11 cellular contexts compared by ENCODE assay signal in the genomic region with DNA sequence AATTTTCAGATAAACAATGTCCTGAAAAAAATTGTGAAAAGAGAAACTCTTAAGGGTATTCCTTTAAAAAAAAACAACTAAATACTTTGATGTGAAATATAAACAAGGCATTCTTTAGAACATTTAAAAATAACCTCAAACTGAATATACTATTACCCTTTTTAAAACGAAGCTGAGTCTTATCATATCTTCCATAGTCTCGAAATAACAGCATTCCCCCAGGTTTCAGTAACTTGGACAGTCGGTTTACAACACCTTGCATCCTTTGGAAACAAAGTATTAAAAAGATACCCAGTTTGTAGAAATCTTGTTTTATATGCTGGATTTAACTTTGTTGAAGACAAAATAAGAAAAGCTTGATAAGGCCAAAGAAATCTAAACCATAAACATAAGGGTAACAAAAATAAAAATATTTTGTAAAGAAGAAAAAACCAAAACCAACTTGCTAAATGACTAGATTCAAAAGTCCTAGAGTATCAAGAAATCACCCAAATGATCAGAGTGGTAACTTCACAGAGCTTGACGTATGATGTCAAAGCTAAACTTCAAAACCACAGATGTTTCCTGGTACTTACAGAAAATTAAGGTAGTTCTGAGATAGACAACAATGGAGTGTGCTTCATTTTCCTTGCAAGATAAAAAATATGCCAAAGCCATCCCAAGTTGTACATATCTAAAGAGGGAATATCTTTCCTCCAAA.
DNase-seq lines count a peak whose midpoint lies in the region; ATAC-seq and TF ChIP-seq lines count a peak whose summit lies in the region.
"Had no signal": no experiment of that assay in that cellular context is flagged by ENCODE, and none has a peak within 500 bp of the region (broad histone marks: within the 10 kb centered on the region; RNA-seq: fewer than 3 reads in every experiment).

No MANE protein-coding gene starts in this region.

- no peaks in the 10 kb centered on the region for H3K4me1 ChIP-seq in PC-3 (ENCODE audit: insufficient read depth, low read length)

- no TSS peak for BruUV-seq in PC-3 (replicated peaks; lab: Mats Ljungman, UMichigan)

- no peak overlapping the region for H2AFZ ChIP-seq in PC-3 (ENCODE audit: low read length)
- H2AFZ ChIP-seq: GM23248 had no signal

- no peak for DNase-seq in activated CD8-positive, alpha-beta memory T cell treated with anti-CD3 and anti-CD28 coated beads, Interleukin-2, amount 10 ng/mL, durations not matched to agents 7 days and 5 days
- no peak for DNase-seq in activated CD8-positive, alpha-beta memory T cell treated with anti-CD3 and anti-CD28 coated beads, Interleukin-2, amount 50 U/mL, for 4 hours
- DNase-seq in activated CD8-positive, alpha-beta T cell treated with anti-CD3 and anti-CD28 coated beads for 36 hours: no peak
- DNase-seq in iPS-NIHi7 (ENCODE audit: extremely low spot score) (no peak), PC-3 (no peak)
- DNase-seq: ACHN; effector CD4-positive, alpha-beta T cell; GM23248 had no signal

- no peak for TF ChIP-seq CTCF in activated CD8-positive, alpha-beta T cell treated with anti-CD3 and anti-CD28 coated beads for 36 hours (IDR thresholded peaks at IDR 0.05)
- TF ChIP-seq CTCF in PC-3 (conservative IDR thresholded peaks at IDR 0.05; ENCODE audit: low read depth, low read length): no peak

- H3F3A ChIP-seq in PC-3 (ENCODE audit: low read length, unreplicated experiment): no peaks in the 10 kb centered on the region

- no peak overlapping the region for H3K9ac ChIP-seq in PC-3 (ENCODE audit: low read length)
- H3K9ac ChIP-seq: GM23248 had no signal

- no peak overlapping the region for H3K4me3 ChIP-seq in PC-3 (ENCODE audit: low read length)
- H3K4me3 ChIP-seq: GM23248 had no signal

- H4K20me1 ChIP-seq in PC-3 (ENCODE audit: low read length): no peaks in the 10 kb centered on the region

- no peak overlapping the region for H3K4me2 ChIP-seq in PC-3 (ENCODE audit: low read length)

- peaks cover 42% of the 10 kb centered on the region for H3K4me1 Mint-ChIP-seq in activated CD8-positive, alpha-beta memory T cell treated with anti-CD3 and anti-CD28 coated beads, Interleukin-2, amount 10 ng/mL, durations not matched to agents 7 days and 5 days
- H3K4me1 Mint-ChIP-seq in activated CD8-positive, alpha-beta T cell treated with anti-CD3 and anti-CD28 coated beads for 36 hours (ENCODE audit: low read depth): peaks cover 31% of the 10 kb centered on the region
- H3K4me1 Mint-ChIP-seq in stimulated activated memory B cell treated with anti-CD40 and anti-IgM and Interleukin-4, amounts not matched to agents 10 μg/mL and 1 μg/mL and 100 μg/mL, for 72 hours: peaks cover 77% of the 10 kb centered on the region

- CTCF ChIA-PET in activated CD8-positive, alpha-beta memory T cell treated with anti-CD3 and anti-CD28 coated beads, Interleukin-2, amount 10 ng/mL, durations not matched to agents 7 days and 5 days (lab: Charles Lee): interaction anchor here (1.2 to 1.9 kb wide), 3 partner anchors 9 to 90 kb away, joined by 4 to 6 read pairs (median 4); no protein-coding TSS in a partner anchor
- CTCF ChIA-PET in activated CD8-positive, alpha-beta T cell treated with anti-CD3 and anti-CD28 coated beads for 36 hours (lab: Charles Lee): interaction anchor here (1.3 to 2.8 kb wide), 3 partner anchors 10 to 90 kb away, joined by 4 to 9 read pairs (median 4); no protein-coding TSS in a partner anchor
- CTCF ChIA-PET in PC-3 (lab: Charles Lee): interaction anchor here (0.6 kb wide), 1 partner anchor 18 kb away, joined by 3 read pairs; no protein-coding TSS in a partner anchor

- no peaks in the 10 kb centered on the region for H3K79me2 ChIP-seq in PC-3 (ENCODE audit: low read length)

- no peaks in the 10 kb centered on the region for H3K27me3 Mint-ChIP-seq in activated CD8-positive, alpha-beta memory T cell treated with anti-CD3 and anti-CD28 coated beads, Interleukin-2, amount 10 ng/mL, durations not matched to agents 7 days and 5 days
- H3K27me3 Mint-ChIP-seq in activated CD8-positive, alpha-beta T cell treated with anti-CD3 and anti-CD28 coated beads for 36 hours: no peaks in the 10 kb centered on the region
- H3K27me3 Mint-ChIP-seq in stimulated activated memory B cell treated with anti-CD40 and anti-IgM and Interleukin-4, amounts not matched to agents 10 μg/mL and 1 μg/mL and 100 μg/mL, for 72 hours: no peaks in the 10 kb centered on the region

- POLR2A ChIA-PET in activated CD8-positive, alpha-beta T cell treated with anti-CD3 and anti-CD28 coated beads for 36 hours (lab: Charles Lee): interaction anchor here (0.5 to 1.6 kb wide), 5 partner anchors 8 to 439 kb away, joined by 3 to 4 read pairs (median 3); no protein-coding TSS in a partner anchor
- POLR2A ChIA-PET in PC-3 (lab: Charles Lee; ENCODE audit: unreplicated experiment): no interaction called here

- H3K27me3 ChIP-seq in PC-3 (ENCODE audit: low read length): no peaks in the 10 kb centered on the region

- H3K9me2 ChIP-seq in PC-3 (replicated peaks; ENCODE audit: low read length): no peaks in the 10 kb centered on the region

- 0 out of 2 replicates have a peak, but pooled peaks cover 2% of the 10 kb centered on the region for H3K36me3 ChIP-seq in PC-3 (ENCODE audit: low read depth, low read length)

- peak overlapping the region; percentile 20 for H3K4me3 Mint-ChIP-seq in activated CD8-positive, alpha-beta memory T cell treated with anti-CD3 and anti-CD28 coated beads, Interleukin-2, amount 10 ng/mL, durations not matched to agents 7 days and 5 days
- no peak overlapping the region for H3K4me3 Mint-ChIP-seq in activated CD8-positive, alpha-beta T cell treated with anti-CD3 and anti-CD28 coated beads for 36 hours
- H3K4me3 Mint-ChIP-seq in stimulated activated memory B cell treated with anti-CD40 and anti-IgM and Interleukin-4, amounts not matched to agents 10 μg/mL and 1 μg/mL and 100 μg/mL, for 72 hours: peak overlapping the region; percentile 79

- H3K27ac Mint-ChIP-seq in activated CD8-positive, alpha-beta memory T cell treated with anti-CD3 and anti-CD28 coated beads, Interleukin-2, amount 10 ng/mL, durations not matched to agents 7 days and 5 days: peak overlapping the region; percentile 77
- H3K27ac Mint-ChIP-seq in activated CD8-positive, alpha-beta T cell treated with anti-CD3 and anti-CD28 coated beads for 36 hours: peak overlapping the region; percentile 80
- H3K27ac Mint-ChIP-seq in stimulated activated memory B cell treated with anti-CD40 and anti-IgM and Interleukin-4, amounts not matched to agents 10 μg/mL and 1 μg/mL and 100 μg/mL, for 72 hours: peak overlapping the region; percentile 93

- ATAC-seq in activated CD8-positive, alpha-beta memory T cell treated with anti-CD3 and anti-CD28 coated beads, Interleukin-2, amount 10 ng/mL, durations not matched to agents 7 days and 5 days: peak; percentile 89
- ATAC-seq in HG03095 (IDR thresholded peaks at IDR 0.05; ENCODE audit: unreplicated experiment): peak; percentile 44
- peak; percentile 83 for ATAC-seq in activated CD8-positive, alpha-beta T cell treated with anti-CD3 and anti-CD28 coated beads for 36 hours
- ATAC-seq in stimulated activated memory B cell treated with anti-CD40 and anti-IgM and Interleukin-4, amounts not matched to agents 10 μg/mL and 1 μg/mL and 100 μg/mL, for 72 hours: peak; percentile 74
- no peak for ATAC-seq in HG02623 (IDR thresholded peaks at IDR 0.05; ENCODE audit: unreplicated experiment)
- ATAC-seq in PC-3: no peak

- no peaks in the 10 kb centered on the region for H3K9me3 Mint-ChIP-seq in activated CD8-positive, alpha-beta memory T cell treated with anti-CD3 and anti-CD28 coated beads, Interleukin-2, amount 10 ng/mL, durations not matched to agents 7 days and 5 days (ENCODE audit: low read depth)
- no peaks in the 10 kb centered on the region for H3K9me3 Mint-ChIP-seq in activated CD8-positive, alpha-beta T cell treated with anti-CD3 and anti-CD28 coated beads for 36 hours
- no peaks in the 10 kb centered on the region for H3K9me3 Mint-ChIP-seq in stimulated activated memory B cell treated with anti-CD40 and anti-IgM and Interleukin-4, amounts not matched to agents 10 μg/mL and 1 μg/mL and 100 μg/mL, for 72 hours

- no peak overlapping the region for H3K27ac ChIP-seq in PC-3 (ENCODE audit: low read length)
- H3K27ac ChIP-seq: GM23248 had no signal

- intact Hi-C loops in activated CD8-positive, alpha-beta T cell treated with anti-CD3 and anti-CD28 coated beads for 36 hours (cut with micrococcal nuclease): loop anchor here (10.0 kb wide), 1 partner anchor 89 kb away; no protein-coding TSS in a partner anchor
- intact Hi-C loops in PC-3 (cut with micrococcal nuclease): no loop called here

- no peaks in the 10 kb centered on the region for H3K9me3 ChIP-seq in PC-3 (ENCODE audit: low read length)

- peaks cover 40% of the 10 kb centered on the region for H3K36me3 Mint-ChIP-seq in activated CD8-positive, alpha-beta memory T cell treated with anti-CD3 and anti-CD28 coated beads, Interleukin-2, amount 10 ng/mL, durations not matched to agents 7 days and 5 days
- H3K36me3 Mint-ChIP-seq in activated CD8-positive, alpha-beta T cell treated with anti-CD3 and anti-CD28 coated beads for 36 hours (ENCODE audit: low read depth): peaks cover 40% of the 10 kb centered on the region
- H3K36me3 Mint-ChIP-seq in stimulated activated memory B cell treated with anti-CD40 and anti-IgM and Interleukin-4, amounts not matched to agents 10 μg/mL and 1 μg/mL and 100 μg/mL, for 72 hours: peaks cover 32% of the 10 kb centered on the region

Comparison
In these comparisons a context has a peak if more than half of its experiments do, and no peak if none do; other contexts are left out.
1. ATAC-seq: peak in activated CD8-positive, alpha-beta memory T cell treated with anti-CD3 and anti-CD28 coated beads, Interleukin-2, amount 10 ng/mL, durations not matched to agents 7 days and 5 days (single experiment), HG03095 (single experiment), activated CD8-positive, alpha-beta T cell treated with anti-CD3 and anti-CD28 coated beads for 36 hours (single experiment) and stimulated activated memory B cell treated with anti-CD40 and anti-IgM and Interleukin-4, amounts not matched to agents 10 μg/mL and 1 μg/mL and 100 μg/mL, for 72 hours (single experiment); none in HG02623 (single experiment) and PC-3 (single experiment).
2. Peak in every context shown above with its lines, with median percentiles within 50 percentile points of each other: H3K27ac Mint-ChIP-seq.